Comparison of ENCODE assay signal across 7 cellular contexts in genomic region chr14:63203618-63204406, GRCh38. TPM values are rescaled to one million over a fixed set of nuclear protein-coding genes. Genes with fewer than 3 reads are reported as not detected.
A peak's percentile ranks its signal among the peaks of the same experiment; 100 is the strongest.
DNase-seq lines count a peak whose midpoint lies in the region; TF ChIP-seq lines count a peak whose summit lies in the region.

No MANE protein-coding gene starts in this region.

- H3K27ac ChIP-seq in HL-60 (replicated peaks) (no peak overlapping the region), epithelial cell of prostate (peak overlapping the region; percentile 42), mesodermal cell (ENCODE audit: low read depth, low read length, severe bottlenecking) (peak overlapping the region; percentile 91)

- TF ChIP-seq CTCF in HL-60 (IDR thresholded peaks at IDR 0.05; ENCODE audit: insufficient read depth, low read length) = no peak

- H3K4me3 ChIP-seq in HL-60 (replicated peaks; ENCODE audit: insufficient read depth, low read length) = peak overlapping the region; percentile 1; the same call in 1 of the 2 replicates
- no peak overlapping the region for H3K4me3 ChIP-seq in NT2/D1 (ENCODE audit: insufficient read length, low read depth)
- H3K4me3 ChIP-seq in mesodermal cell (ENCODE audit: extremely low read depth, insufficient read depth, low read length, poor library complexity, severe bottlenecking) = peak overlapping the region; percentile 42

- H3K36me3 ChIP-seq in NT2/D1 (ENCODE audit: insufficient read depth, insufficient read length, low read length) (no peaks in the 10 kb centered on the region), mesodermal cell (ENCODE audit: control insufficient read depth, insufficient read depth, low read length) (peaks cover 7% of the 10 kb centered on the region)

- H3K9me3 ChIP-seq in NT2/D1 (ENCODE audit: insufficient read depth, low read length) = no peaks in the 10 kb centered on the region
- peaks cover 5% of the 10 kb centered on the region for H3K9me3 ChIP-seq in mesodermal cell (ENCODE audit: control insufficient read depth, low read length)

- H3K4me1 ChIP-seq in NT2/D1 (ENCODE audit: insufficient read depth, insufficient read length) (peaks cover 5% of the 10 kb centered on the region), mesodermal cell (ENCODE audit: control insufficient read depth, insufficient read depth, low read length, poor library complexity, severe bottlenecking) (peaks cover 9% of the 10 kb centered on the region)

- DNase-seq in HL-60 (ENCODE audit: low read depth in 1 of 2, low spot score in 1 of 2) (peak in 1 of 2 experiments; percentile 13), NT2/D1 (ENCODE audit: low read depth, low spot score) (peak; percentile 9), epithelial cell of prostate (ENCODE audit: low read depth, low spot score) (no peak), ureter (ENCODE audit: low spot score) (peak; percentile 78), 8988T (no peak)
- DNase-seq in activated CD4-positive, alpha-beta T cell treated with anti-CD3 and anti-CD28 coated beads for 48 hours = no peak

- no peak overlapping the region for H3K9ac ChIP-seq in NT2/D1 (ENCODE audit: insufficient read length, low read depth)

- H3K27me3 ChIP-seq in HL-60 (ENCODE audit: insufficient read depth, poor library complexity, severe bottlenecking) (no peaks in the 10 kb centered on the region), NT2/D1 (ENCODE audit: insufficient read depth, insufficient read length) (no peaks in the 10 kb centered on the region)

- 10 to 15% methylated on average over 9 of the region's 11 CpGs for WGBS in mesodermal cell (ENCODE audit: insufficient coverage in 2 of 2), 2 experiments

RNA-seq across cellular contexts. Expression of gene RHOJ, which starts 0.4 kb away (rescaled TPM):
- 24.5 TPM for polyA plus RNA-seq in mesodermal cell (2013, experiment 1 of 2)
- polyA plus RNA-seq in mesodermal cell (2013, experiment 2 of 2) = 15.3 TPM
- total RNA-seq in ureter = 20.6 TPM

Comparison
In these comparisons a context has a peak if more than half of its experiments do, and no peak if none do; other contexts are left out.
1. DNase-seq: peak in NT2/D1 (single experiment) and ureter (single experiment); none in epithelial cell of prostate (single experiment), activated CD4-positive, alpha-beta T cell treated with anti-CD3 and anti-CD28 coated beads for 48 hours (single experiment) and 8988T (single experiment).